Comparison of ENCODE assay signal across 2 cellular contexts in the genomic region with DNA sequence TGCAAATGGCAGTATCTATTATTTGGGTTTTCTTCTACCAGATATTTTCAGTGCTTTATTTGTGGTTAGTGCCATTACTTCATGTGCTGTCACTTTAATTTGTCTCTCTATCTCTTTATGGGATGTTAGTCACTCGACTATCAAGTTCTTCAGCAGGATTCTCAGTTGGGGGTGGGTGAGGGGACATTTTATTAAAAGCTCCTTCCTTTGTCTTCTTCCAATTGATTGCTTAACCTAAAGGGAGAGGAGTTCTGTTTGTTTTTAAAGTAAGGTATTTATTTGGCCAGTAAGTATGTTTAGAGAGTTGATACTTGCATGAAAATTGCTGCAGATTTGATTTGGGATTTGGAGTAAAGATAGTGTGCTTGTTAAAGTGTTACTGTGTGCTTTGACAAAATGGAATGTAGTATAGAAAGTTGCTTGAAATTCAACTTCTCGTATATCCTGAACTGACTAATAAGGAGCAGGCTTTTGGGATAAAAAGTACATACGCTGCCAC.
TF ChIP-seq lines count a peak whose summit lies in the region.

No MANE protein-coding gene starts in this region.

TF ChIP-seq in GM23338, 12 proteins besides CTCF, POLR2A, EP300 and RAD21 (continues in another document):
- TF ChIP-seq POLR2AphosphoS5 (IDR thresholded peaks at IDR 0.05; ENCODE audit: low read depth) (no peak), ZNF331 (CRISPR knock-in tag; IDR thresholded peaks at IDR 0.05; ENCODE audit: low read depth) (no peak), JUNB (IDR thresholded peaks at IDR 0.05; ENCODE audit: unreplicated experiment) (no peak), CREB1 (CRISPR knock-in tag; IDR thresholded peaks at IDR 0.05; ENCODE audit: low read depth) (no peak), ZNF114 (CRISPR knock-in tag; IDR thresholded peaks at IDR 0.05) (no peak), EZH2phosphoT487 (IDR thresholded peaks at IDR 0.05; ENCODE audit: unreplicated experiment) (no peak), NANOG (IDR thresholded peaks at IDR 0.05; ENCODE audit: borderline replicate concordance) (no peak), STAT1 (IDR thresholded peaks at IDR 0.05; ENCODE audit: unreplicated experiment) (no peak), EZH2 (IDR thresholded peaks at IDR 0.05; ENCODE audit: low read depth, unreplicated experiment) (no peak)
- TF ChIP-seq, protein P1, sequence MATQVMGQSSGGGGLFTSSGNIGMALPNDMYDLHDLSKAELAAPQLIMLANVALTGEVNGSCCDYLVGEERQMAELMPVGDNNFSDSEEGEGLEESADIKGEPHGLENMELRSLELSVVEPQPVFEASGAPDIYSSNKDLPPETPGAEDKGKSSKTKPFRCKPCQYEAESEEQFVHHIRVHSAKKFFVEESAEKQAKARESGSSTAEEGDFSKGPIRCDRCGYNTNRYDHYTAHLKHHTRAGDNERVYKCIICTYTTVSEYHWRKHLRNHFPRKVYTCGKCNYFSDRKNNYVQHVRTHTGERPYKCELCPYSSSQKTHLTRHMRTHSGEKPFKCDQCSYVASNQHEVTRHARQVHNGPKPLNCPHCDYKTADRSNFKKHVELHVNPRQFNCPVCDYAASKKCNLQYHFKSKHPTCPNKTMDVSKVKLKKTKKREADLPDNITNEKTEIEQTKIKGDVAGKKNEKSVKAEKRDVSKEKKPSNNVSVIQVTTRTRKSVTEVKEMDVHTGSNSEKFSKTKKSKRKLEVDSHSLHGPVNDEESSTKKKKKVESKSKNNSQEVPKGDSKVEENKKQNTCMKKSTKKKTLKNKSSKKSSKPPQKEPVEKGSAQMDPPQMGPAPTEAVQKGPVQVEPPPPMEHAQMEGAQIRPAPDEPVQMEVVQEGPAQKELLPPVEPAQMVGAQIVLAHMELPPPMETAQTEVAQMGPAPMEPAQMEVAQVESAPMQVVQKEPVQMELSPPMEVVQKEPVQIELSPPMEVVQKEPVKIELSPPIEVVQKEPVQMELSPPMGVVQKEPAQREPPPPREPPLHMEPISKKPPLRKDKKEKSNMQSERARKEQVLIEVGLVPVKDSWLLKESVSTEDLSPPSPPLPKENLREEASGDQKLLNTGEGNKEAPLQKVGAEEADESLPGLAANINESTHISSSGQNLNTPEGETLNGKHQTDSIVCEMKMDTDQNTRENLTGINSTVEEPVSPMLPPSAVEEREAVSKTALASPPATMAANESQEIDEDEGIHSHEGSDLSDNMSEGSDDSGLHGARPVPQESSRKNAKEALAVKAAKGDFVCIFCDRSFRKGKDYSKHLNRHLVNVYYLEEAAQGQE (IDR thresholded peaks at IDR 0.05; ENCODE audit: unreplicated experiment): no peak
- TF ChIP-seq, protein P2, sequence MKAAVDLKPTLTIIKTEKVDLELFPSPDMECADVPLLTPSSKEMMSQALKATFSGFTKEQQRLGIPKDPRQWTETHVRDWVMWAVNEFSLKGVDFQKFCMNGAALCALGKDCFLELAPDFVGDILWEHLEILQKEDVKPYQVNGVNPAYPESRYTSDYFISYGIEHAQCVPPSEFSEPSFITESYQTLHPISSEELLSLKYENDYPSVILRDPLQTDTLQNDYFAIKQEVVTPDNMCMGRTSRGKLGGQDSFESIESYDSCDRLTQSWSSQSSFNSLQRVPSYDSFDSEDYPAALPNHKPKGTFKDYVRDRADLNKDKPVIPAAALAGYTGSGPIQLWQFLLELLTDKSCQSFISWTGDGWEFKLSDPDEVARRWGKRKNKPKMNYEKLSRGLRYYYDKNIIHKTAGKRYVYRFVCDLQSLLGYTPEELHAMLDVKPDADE (IDR thresholded peaks at IDR 0.05): no peak

TF ChIP-seq in SK-N-SH, 30 proteins besides CTCF, POLR2A, EP300 and RAD21:
- TF ChIP-seq, protein P3, sequence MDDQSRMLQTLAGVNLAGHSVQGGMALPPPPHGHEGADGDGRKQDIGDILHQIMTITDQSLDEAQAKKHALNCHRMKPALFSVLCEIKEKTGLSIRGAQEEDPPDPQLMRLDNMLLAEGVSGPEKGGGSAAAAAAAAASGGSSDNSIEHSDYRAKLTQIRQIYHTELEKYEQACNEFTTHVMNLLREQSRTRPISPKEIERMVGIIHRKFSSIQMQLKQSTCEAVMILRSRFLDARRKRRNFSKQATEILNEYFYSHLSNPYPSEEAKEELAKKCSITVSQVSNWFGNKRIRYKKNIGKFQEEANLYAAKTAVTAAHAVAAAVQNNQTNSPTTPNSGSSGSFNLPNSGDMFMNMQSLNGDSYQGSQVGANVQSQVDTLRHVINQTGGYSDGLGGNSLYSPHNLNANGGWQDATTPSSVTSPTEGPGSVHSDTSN (IDR thresholded peaks at IDR 0.05): 0 out of 2 replicates have a peak, but pooled peaks have one; percentile 10
- TF ChIP-seq, protein P4, sequence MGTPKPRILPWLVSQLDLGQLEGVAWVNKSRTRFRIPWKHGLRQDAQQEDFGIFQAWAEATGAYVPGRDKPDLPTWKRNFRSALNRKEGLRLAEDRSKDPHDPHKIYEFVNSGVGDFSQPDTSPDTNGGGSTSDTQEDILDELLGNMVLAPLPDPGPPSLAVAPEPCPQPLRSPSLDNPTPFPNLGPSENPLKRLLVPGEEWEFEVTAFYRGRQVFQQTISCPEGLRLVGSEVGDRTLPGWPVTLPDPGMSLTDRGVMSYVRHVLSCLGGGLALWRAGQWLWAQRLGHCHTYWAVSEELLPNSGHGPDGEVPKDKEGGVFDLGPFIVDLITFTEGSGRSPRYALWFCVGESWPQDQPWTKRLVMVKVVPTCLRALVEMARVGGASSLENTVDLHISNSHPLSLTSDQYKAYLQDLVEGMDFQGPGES (IDR thresholded peaks at IDR 0.05; ENCODE audit: low read depth, low read length): no peak
